In genomic region chr14:74567219-74567618, GRCh38 we compare ENCODE assay signal across 19 cellular contexts. TPM values are rescaled to one million over a fixed set of nuclear protein-coding genes. Genes with fewer than 3 reads are reported as not detected.
A peak's percentile ranks its signal among the peaks of the same experiment; 100 is the strongest.
DNase-seq lines count a peak whose midpoint lies in the region; ATAC-seq, FAIRE-seq and TF ChIP-seq lines count a peak whose summit lies in the region.
"Had no signal": no experiment of that assay in that cellular context is flagged by ENCODE, and none has a peak within 500 bp of the region (broad histone marks: within the 10 kb centered on the region; RNA-seq: fewer than 3 reads in every experiment).

No MANE protein-coding gene starts in this region.

- no peak for TF ChIP-seq RAD21 in A549 (conservative IDR thresholded peaks at IDR 0.05 in 1 of 2, IDR thresholded peaks at IDR 0.05 in 1 of 2)

- no peaks in the 10 kb centered on the region for H3K27me3 ChIP-seq in astrocyte (ENCODE audit: insufficient read depth, low read length)
- H3K27me3 ChIP-seq in left lung = no peaks in the 10 kb centered on the region
- H3K27me3 ChIP-seq in skeletal muscle tissue (ENCODE audit: control insufficient read depth in 3 of 3, insufficient read depth in 3 of 3, low read length in 3 of 3) = no peaks in the 10 kb centered on the region
- H3K27me3 ChIP-seq: adrenal gland had no signal

- H3K9me3 Mint-ChIP-seq in astrocyte (ENCODE audit: unreplicated experiment) (no peaks in the 10 kb centered on the region), endothelial cell (ENCODE audit: unreplicated experiment) (no peaks in the 10 kb centered on the region), glutamatergic neuron (ENCODE audit: unreplicated experiment) (peaks cover 2% of the 10 kb centered on the region)
- H3K9me3 Mint-ChIP-seq: central memory CD8-positive, alpha-beta T cell; effector memory CD8-positive, alpha-beta T cell had no signal

- H3K4me2 ChIP-seq in A549 (peak overlapping the region; percentile 54), astrocyte (ENCODE audit: low read length) (no peak overlapping the region)
- H3K4me2 ChIP-seq: SK-N-SH had no signal

- no peak for TF ChIP-seq EP300 in A549 (IDR thresholded peaks at IDR 0.05)

- H3K4me1 Mint-ChIP-seq in astrocyte (ENCODE audit: low read depth, unreplicated experiment) (peaks cover 53% of the 10 kb centered on the region), endothelial cell (ENCODE audit: unreplicated experiment) (peaks cover 2% of the 10 kb centered on the region), glutamatergic neuron (ENCODE audit: low read depth, unreplicated experiment) (peaks cover 5% of the 10 kb centered on the region)

- H3K4me3 Mint-ChIP-seq in astrocyte (ENCODE audit: unreplicated experiment) = no peak overlapping the region
- no peak overlapping the region for H3K4me3 Mint-ChIP-seq in endothelial cell (ENCODE audit: unreplicated experiment)
- H3K4me3 Mint-ChIP-seq in glutamatergic neuron (ENCODE audit: unreplicated experiment) = no peak overlapping the region
- H3K4me3 Mint-ChIP-seq: central memory CD8-positive, alpha-beta T cell; effector memory CD8-positive, alpha-beta T cell had no signal

- TF ChIP-seq CTCF in A549 (IDR thresholded peaks at IDR 0.05) = no peak
- no peak for TF ChIP-seq CTCF in astrocyte (IDR thresholded peaks at IDR 0.05; ENCODE audit: insufficient read depth, low read depth, low read length)
- TF ChIP-seq CTCF in left lung (IDR thresholded peaks at IDR 0.05) = no peak
- TF ChIP-seq CTCF in endothelial cell (IDR thresholded peaks at IDR 0.05; ENCODE audit: unreplicated experiment) = no peak
- no peak for TF ChIP-seq CTCF in glutamatergic neuron (IDR thresholded peaks at IDR 0.05; ENCODE audit: partially characterized antibody, unreplicated experiment)

- H3K4me3 ChIP-seq in A549 = no peak overlapping the region
- H3K4me3 ChIP-seq in astrocyte (ENCODE audit: insufficient read depth, low read depth, low read length) = no peak overlapping the region
- H3K4me3 ChIP-seq in left lung = no peak overlapping the region
- no peak overlapping the region for H3K4me3 ChIP-seq in skeletal muscle tissue (ENCODE audit: low read length in 3 of 3)
- H3K4me3 ChIP-seq: adrenal gland had no signal

- H2AFZ ChIP-seq in astrocyte (ENCODE audit: low read depth, low read length) = no peak overlapping the region

- H4K20me1 ChIP-seq in astrocyte (ENCODE audit: insufficient read depth, low read length) = peaks cover 7% of the 10 kb centered on the region

- WGBS in A549 (ENCODE audit: missing lambda C conversion rate) = 50% methylated on average over 7 of the region's 9 CpGs

- POLR2A ChIA-PET in A549 (lab: Yijun Ruan, JAX) = no interaction called here

- H3K27ac ChIP-seq in A549 (peak overlapping the region; percentile 86 to 95), astrocyte (ENCODE audit: low read depth, low read length) (no peak overlapping the region), left lung (peak overlapping the region; percentile 7 to 41), skeletal muscle tissue (ENCODE audit: low read depth, low read length) (peak overlapping the region; percentile 9)
- H3K27ac ChIP-seq: C4-2B had no signal

- H3K9ac ChIP-seq in astrocyte (ENCODE audit: low read length) = peak overlapping the region; percentile 25
- H3K9ac ChIP-seq in skeletal muscle tissue (ENCODE audit: low read depth in 1 of 3, low read length in 3 of 3) = no peak overlapping the region
- H3K9ac ChIP-seq: SK-N-SH had no signal

- ATAC-seq in A549 (no peak), left lung (no peak), GM18498 (IDR thresholded peaks at IDR 0.05; ENCODE audit: unreplicated experiment) (no peak)
- ATAC-seq: effector memory CD8-positive, alpha-beta T cell had no signal

- intact Hi-C loops in left lung (cut with DNase I) = no loop called here

- FAIRE-seq in A549 (lab: Jason Lieb, UNC) = no peak
- FAIRE-seq in astrocyte (lab: Jason Lieb, UNC) = no peak

- TF ChIP-seq POLR2A in A549 (IDR thresholded peaks at IDR 0.05; ENCODE audit: low read length) = no peak

- H3K4me1 ChIP-seq in A549 (peaks cover 75% of the 10 kb centered on the region), astrocyte (ENCODE audit: insufficient read depth, low read length) (peaks cover 49% of the 10 kb centered on the region), left lung (peaks cover 25 to 32% of the 10 kb centered on the region in 2 donors), skeletal muscle tissue (ENCODE audit: control insufficient read depth in 3 of 3, insufficient read depth in 3 of 3, low read length in 3 of 3) (peaks cover 18 to 22% (median 20%) of the 10 kb centered on the region in 3 donors)

- DNase-seq in A549 (ENCODE audit: low read depth in 1 of 2, low spot score in 1 of 2) = no peak
- no peak for DNase-seq in astrocyte (ENCODE audit: low read depth)
- no peak for DNase-seq in left lung
- DNase-seq in endothelial cell (ENCODE audit: low spot score) = no peak
- no peak for DNase-seq in glutamatergic neuron
- DNase-seq in HuH-7 (ENCODE audit: low spot score) = no peak
- DNase-seq: activated effector memory CD4-positive, alpha-beta T cell treated with Interleukin-2 at 50 U/mL for 16 hours; adrenal gland; effector memory CD8-positive, alpha-beta T cell; left cardiac atrium; NCI-H146; NCI-H2171 treated with DMSO at 0.1 percent for 48 hours; NCI-H774; SK-N-SH; stimulated activated CD8-positive, alpha-beta memory T cell treated with anti-CD3 and anti-CD28 coated beads, Interleukin-4, amount 100 ng/mL, for 48 hours had no signal

- H3K27me3 Mint-ChIP-seq in astrocyte (ENCODE audit: low read depth, unreplicated experiment) = no peaks in the 10 kb centered on the region
- H3K27me3 Mint-ChIP-seq in endothelial cell (ENCODE audit: unreplicated experiment) = peaks cover 4% of the 10 kb centered on the region
- no peaks in the 10 kb centered on the region for H3K27me3 Mint-ChIP-seq in glutamatergic neuron (ENCODE audit: unreplicated experiment)

- H3K9me3 ChIP-seq in A549 (no peaks in the 10 kb centered on the region), astrocyte (ENCODE audit: insufficient read depth, low read depth, low read length) (no peaks in the 10 kb centered on the region), left lung (no peaks in the 10 kb centered on the region), skeletal muscle tissue (ENCODE audit: control insufficient read depth in 3 of 3, low read length in 3 of 3) (no peaks in the 10 kb centered on the region)
- H3K9me3 ChIP-seq: adrenal gland, SK-N-SH had no signal

- H3K36me3 ChIP-seq in astrocyte (ENCODE audit: insufficient read depth, low read length) = peaks cover 4% of the 10 kb centered on the region
- no peaks in the 10 kb centered on the region for H3K36me3 ChIP-seq in left lung
- no peaks in the 10 kb centered on the region for H3K36me3 ChIP-seq in skeletal muscle tissue (ENCODE audit: control insufficient read depth in 3 of 3, insufficient read depth in 3 of 3, low read length in 3 of 3)
- H3K36me3 ChIP-seq: adrenal gland had no signal

- H3K79me2 ChIP-seq in astrocyte (ENCODE audit: insufficient read depth, low read length) = peaks cover 51% of the 10 kb centered on the region

- H3K36me3 Mint-ChIP-seq in astrocyte (ENCODE audit: low read depth, unreplicated experiment) = peaks cover 2% of the 10 kb centered on the region
- H3K36me3 Mint-ChIP-seq in endothelial cell (ENCODE audit: low read depth, unreplicated experiment) = no peaks in the 10 kb centered on the region
- H3K36me3 Mint-ChIP-seq in glutamatergic neuron (ENCODE audit: unreplicated experiment) = no peaks in the 10 kb centered on the region

- CTCF ChIA-PET in A549 (lab: Yijun Ruan, JAX) = interaction anchor here (0.8 to 3.6 kb wide), 10 partner anchors 9 to 53 kb away, joined by 3 to 16 read pairs (median 4); partner anchors contain the start of gene LTBP2

- H3K27ac Mint-ChIP-seq in astrocyte (ENCODE audit: unreplicated experiment) (no peak overlapping the region), endothelial cell (ENCODE audit: unreplicated experiment) (no peak overlapping the region), glutamatergic neuron (ENCODE audit: unreplicated experiment) (no peak overlapping the region)
- H3K27ac Mint-ChIP-seq: effector memory CD8-positive, alpha-beta T cell had no signal

TF ChIP-seq in A549, 52 proteins besides CTCF, POLR2A, EP300 and RAD21 (continues in another document):
- TF ChIP-seq EHMT2 (IDR thresholded peaks at IDR 0.05; ENCODE audit: low read depth) = no peak
- TF ChIP-seq RARB (CRISPR knock-in tag; IDR thresholded peaks at IDR 0.05) = no peak
- TF ChIP-seq PBX3 (IDR thresholded peaks at IDR 0.05) = no peak
- TF ChIP-seq CBX8 (IDR thresholded peaks at IDR 0.05) = no peak
- TF ChIP-seq ZC3H11A (IDR thresholded peaks at IDR 0.05) = no peak
- no peak for TF ChIP-seq KDM5A (IDR thresholded peaks at IDR 0.05)
- no peak for TF ChIP-seq MAZ (IDR thresholded peaks at IDR 0.05; ENCODE audit: borderline replicate concordance, low read depth, low read length)
- no peak for TF ChIP-seq TFCP2L1 (CRISPR knock-in tag; IDR thresholded peaks at IDR 0.05)
- no peak for TF ChIP-seq MAX (IDR thresholded peaks at IDR 0.05)
- TF ChIP-seq SMC3 (IDR thresholded peaks at IDR 0.05) = no peak
- no peak for TF ChIP-seq FOXS1 (CRISPR knock-in tag; IDR thresholded peaks at IDR 0.05)

RNA-seq across cellular contexts. Expression of gene LTBP2, which starts 44.8 kb away (rescaled TPM):
- 4.9 and 6.3 TPM in 2 replicates for polyA plus RNA-seq in A549 (2011; rRNA removed)
- polyA plus RNA-seq in A549 (2012; cell fraction: cytosol; rRNA removed) = 3.3 and 5.0 TPM in 2 replicates
- polyA plus RNA-seq in A549 (2012; cell fraction: nucleus; rRNA removed) = 21.8 and 25.3 TPM in 2 replicates
- 9.9 to 17.1 TPM (median 14.4 TPM) in 3 replicates for polyA plus RNA-seq in A549 (2017; fragmentation: RNase III; extraction: RNeasy Plus Mini Kit Qiagen cat#74134 plus additional on column Dnase treatment)
- 9.0 and 9.7 TPM in 2 replicates for polyA minus RNA-seq in A549 (2011; rRNA and poly(A)+ RNA removed)
- 162 and 196 TPM in 2 replicates for total RNA-seq in astrocyte
- 100 to 1,000 TPM in 1 of 2 donors, 10 to 100 TPM in 1; 69.2 to 154 TPM for total RNA-seq in left lung
- 12.0 TPM for total RNA-seq in skeletal muscle tissue
- 1.9 TPM for total RNA-seq in endothelial cell (ENCODE audit: unreplicated experiment)
- 1.2 TPM for total RNA-seq in glutamatergic neuron (ENCODE audit: unreplicated experiment)
